1 cellular context compared by ENCODE assay signal in the genomic region with DNA sequence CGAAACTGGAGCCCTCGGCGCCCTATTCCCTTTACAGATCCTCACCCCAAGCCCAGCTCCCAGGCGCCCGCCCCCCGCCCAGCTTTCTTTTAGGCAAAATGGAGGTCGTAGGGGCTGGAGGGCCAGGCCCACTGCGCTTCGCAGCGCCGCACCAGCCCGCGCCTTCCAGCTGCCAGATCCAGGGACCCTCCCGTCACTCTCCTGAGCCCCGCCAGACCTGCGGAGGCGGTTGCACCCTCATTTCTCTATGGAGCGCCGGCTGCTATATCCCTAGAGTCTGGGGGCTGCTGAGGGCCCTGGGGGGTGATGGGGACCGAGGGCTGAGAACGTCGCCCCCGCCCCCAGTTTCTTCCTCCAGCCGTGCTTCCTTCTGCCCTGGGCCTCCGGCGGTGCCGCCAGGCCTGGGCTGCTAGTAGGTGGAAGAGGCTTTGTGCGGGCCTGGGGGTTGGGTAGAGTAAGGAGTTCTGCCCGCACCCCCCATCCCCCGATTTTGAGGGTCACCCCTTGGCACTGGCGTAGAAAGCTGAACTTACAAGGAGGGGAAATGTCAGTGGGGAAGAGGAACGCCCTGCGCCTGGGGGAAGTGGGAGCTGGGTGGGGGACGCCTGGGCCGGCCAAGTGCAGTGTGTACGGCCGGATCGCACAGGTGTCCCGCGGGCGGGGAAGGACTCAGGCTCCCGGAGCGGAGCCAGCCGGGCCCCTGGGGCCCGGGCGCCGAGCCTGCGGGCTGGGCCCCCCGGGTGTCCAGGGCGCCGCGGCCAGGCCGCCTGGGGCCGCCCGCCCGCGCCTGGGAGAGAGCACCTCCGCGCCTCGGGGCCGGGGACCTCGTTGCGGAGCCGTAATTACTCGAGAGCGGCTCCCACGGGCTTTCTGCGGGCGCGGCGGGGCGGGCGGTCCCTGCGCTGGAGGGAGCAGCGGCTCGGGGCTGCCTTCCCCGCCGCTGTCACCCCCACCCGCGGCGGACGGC.
TF ChIP-seq lines count a peak whose summit lies in the region.

No MANE protein-coding gene starts in this region.

TF ChIP-seq in K562, 482 proteins besides CTCF, POLR2A, EP300 and RAD21 (continued from another document and continues in another):
- TF ChIP-seq, protein P1, sequence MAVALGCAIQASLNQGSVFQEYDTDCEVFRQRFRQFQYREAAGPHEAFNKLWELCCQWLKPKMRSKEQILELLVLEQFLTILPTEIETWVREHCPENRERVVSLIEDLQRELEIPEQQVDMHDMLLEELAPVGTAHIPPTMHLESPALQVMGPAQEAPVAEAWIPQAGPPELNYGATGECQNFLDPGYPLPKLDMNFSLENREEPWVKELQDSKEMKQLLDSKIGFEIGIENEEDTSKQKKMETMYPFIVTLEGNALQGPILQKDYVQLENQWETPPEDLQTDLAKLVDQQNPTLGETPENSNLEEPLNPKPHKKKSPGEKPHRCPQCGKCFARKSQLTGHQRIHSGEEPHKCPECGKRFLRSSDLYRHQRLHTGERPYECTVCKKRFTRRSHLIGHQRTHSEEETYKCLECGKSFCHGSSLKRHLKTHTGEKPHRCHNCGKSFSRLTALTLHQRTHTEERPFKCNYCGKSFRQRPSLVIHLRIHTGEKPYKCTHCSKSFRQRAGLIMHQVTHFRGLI (CRISPR knock-in tag; IDR thresholded peaks at IDR 0.05): no peak
- no peak for TF ChIP-seq PRPF4 (IDR thresholded peaks at IDR 0.05; ENCODE audit: insufficient read depth, low read depth, low read length, poor library complexity, severe bottlenecking)
- TF ChIP-seq MXI1 (IDR thresholded peaks at IDR 0.05; ENCODE audit: low read depth, low read length): 0 out of 2 replicates have a peak, but pooled peaks have one; percentile 3
- TF ChIP-seq, protein P2, sequence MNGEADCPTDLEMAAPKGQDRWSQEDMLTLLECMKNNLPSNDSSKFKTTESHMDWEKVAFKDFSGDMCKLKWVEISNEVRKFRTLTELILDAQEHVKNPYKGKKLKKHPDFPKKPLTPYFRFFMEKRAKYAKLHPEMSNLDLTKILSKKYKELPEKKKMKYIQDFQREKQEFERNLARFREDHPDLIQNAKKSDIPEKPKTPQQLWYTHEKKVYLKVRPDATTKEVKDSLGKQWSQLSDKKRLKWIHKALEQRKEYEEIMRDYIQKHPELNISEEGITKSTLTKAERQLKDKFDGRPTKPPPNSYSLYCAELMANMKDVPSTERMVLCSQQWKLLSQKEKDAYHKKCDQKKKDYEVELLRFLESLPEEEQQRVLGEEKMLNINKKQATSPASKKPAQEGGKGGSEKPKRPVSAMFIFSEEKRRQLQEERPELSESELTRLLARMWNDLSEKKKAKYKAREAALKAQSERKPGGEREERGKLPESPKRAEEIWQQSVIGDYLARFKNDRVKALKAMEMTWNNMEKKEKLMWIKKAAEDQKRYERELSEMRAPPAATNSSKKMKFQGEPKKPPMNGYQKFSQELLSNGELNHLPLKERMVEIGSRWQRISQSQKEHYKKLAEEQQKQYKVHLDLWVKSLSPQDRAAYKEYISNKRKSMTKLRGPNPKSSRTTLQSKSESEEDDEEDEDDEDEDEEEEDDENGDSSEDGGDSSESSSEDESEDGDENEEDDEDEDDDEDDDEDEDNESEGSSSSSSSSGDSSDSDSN (IDR thresholded peaks at IDR 0.05; ENCODE audit: borderline replicate concordance in 1 of 2, low read depth in 2 of 2, low read length in 2 of 2): peak; percentile 62 to 82
- TF ChIP-seq ZNF766 (CRISPR knock-in tag; conservative IDR thresholded peaks at IDR 0.05): no peak
- no peak for TF ChIP-seq ILF3 (IDR thresholded peaks at IDR 0.05; ENCODE audit: borderline replicate concordance)
- TF ChIP-seq FOXA3 (CRISPR knock-in tag; conservative IDR thresholded peaks at IDR 0.05 in 1 of 2, IDR thresholded peaks at IDR 0.05 in 1 of 2): no peak
- TF ChIP-seq KDM2B (CRISPR knock-in tag; IDR thresholded peaks at IDR 0.05): peak; percentile 40; the same call in 1 of the 2 replicates
- TF ChIP-seq, protein P3, sequence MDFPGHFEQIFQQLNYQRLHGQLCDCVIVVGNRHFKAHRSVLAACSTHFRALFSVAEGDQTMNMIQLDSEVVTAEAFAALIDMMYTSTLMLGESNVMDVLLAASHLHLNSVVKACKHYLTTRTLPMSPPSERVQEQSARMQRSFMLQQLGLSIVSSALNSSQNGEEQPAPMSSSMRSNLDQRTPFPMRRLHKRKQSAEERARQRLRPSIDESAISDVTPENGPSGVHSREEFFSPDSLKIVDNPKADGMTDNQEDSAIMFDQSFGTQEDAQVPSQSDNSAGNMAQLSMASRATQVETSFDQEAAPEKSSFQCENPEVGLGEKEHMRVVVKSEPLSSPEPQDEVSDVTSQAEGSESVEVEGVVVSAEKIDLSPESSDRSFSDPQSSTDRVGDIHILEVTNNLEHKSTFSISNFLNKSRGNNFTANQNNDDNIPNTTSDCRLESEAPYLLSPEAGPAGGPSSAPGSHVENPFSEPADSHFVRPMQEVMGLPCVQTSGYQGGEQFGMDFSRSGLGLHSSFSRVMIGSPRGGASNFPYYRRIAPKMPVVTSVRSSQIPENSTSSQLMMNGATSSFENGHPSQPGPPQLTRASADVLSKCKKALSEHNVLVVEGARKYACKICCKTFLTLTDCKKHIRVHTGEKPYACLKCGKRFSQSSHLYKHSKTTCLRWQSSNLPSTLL (IDR thresholded peaks at IDR 0.05): no peak
- no peak for TF ChIP-seq SNIP1 (IDR thresholded peaks at IDR 0.05; ENCODE audit: low read depth)
- TF ChIP-seq HDAC3 (IDR thresholded peaks at IDR 0.05; ENCODE audit: borderline replicate concordance, partially characterized antibody): no peak
- TF ChIP-seq, protein P4, sequence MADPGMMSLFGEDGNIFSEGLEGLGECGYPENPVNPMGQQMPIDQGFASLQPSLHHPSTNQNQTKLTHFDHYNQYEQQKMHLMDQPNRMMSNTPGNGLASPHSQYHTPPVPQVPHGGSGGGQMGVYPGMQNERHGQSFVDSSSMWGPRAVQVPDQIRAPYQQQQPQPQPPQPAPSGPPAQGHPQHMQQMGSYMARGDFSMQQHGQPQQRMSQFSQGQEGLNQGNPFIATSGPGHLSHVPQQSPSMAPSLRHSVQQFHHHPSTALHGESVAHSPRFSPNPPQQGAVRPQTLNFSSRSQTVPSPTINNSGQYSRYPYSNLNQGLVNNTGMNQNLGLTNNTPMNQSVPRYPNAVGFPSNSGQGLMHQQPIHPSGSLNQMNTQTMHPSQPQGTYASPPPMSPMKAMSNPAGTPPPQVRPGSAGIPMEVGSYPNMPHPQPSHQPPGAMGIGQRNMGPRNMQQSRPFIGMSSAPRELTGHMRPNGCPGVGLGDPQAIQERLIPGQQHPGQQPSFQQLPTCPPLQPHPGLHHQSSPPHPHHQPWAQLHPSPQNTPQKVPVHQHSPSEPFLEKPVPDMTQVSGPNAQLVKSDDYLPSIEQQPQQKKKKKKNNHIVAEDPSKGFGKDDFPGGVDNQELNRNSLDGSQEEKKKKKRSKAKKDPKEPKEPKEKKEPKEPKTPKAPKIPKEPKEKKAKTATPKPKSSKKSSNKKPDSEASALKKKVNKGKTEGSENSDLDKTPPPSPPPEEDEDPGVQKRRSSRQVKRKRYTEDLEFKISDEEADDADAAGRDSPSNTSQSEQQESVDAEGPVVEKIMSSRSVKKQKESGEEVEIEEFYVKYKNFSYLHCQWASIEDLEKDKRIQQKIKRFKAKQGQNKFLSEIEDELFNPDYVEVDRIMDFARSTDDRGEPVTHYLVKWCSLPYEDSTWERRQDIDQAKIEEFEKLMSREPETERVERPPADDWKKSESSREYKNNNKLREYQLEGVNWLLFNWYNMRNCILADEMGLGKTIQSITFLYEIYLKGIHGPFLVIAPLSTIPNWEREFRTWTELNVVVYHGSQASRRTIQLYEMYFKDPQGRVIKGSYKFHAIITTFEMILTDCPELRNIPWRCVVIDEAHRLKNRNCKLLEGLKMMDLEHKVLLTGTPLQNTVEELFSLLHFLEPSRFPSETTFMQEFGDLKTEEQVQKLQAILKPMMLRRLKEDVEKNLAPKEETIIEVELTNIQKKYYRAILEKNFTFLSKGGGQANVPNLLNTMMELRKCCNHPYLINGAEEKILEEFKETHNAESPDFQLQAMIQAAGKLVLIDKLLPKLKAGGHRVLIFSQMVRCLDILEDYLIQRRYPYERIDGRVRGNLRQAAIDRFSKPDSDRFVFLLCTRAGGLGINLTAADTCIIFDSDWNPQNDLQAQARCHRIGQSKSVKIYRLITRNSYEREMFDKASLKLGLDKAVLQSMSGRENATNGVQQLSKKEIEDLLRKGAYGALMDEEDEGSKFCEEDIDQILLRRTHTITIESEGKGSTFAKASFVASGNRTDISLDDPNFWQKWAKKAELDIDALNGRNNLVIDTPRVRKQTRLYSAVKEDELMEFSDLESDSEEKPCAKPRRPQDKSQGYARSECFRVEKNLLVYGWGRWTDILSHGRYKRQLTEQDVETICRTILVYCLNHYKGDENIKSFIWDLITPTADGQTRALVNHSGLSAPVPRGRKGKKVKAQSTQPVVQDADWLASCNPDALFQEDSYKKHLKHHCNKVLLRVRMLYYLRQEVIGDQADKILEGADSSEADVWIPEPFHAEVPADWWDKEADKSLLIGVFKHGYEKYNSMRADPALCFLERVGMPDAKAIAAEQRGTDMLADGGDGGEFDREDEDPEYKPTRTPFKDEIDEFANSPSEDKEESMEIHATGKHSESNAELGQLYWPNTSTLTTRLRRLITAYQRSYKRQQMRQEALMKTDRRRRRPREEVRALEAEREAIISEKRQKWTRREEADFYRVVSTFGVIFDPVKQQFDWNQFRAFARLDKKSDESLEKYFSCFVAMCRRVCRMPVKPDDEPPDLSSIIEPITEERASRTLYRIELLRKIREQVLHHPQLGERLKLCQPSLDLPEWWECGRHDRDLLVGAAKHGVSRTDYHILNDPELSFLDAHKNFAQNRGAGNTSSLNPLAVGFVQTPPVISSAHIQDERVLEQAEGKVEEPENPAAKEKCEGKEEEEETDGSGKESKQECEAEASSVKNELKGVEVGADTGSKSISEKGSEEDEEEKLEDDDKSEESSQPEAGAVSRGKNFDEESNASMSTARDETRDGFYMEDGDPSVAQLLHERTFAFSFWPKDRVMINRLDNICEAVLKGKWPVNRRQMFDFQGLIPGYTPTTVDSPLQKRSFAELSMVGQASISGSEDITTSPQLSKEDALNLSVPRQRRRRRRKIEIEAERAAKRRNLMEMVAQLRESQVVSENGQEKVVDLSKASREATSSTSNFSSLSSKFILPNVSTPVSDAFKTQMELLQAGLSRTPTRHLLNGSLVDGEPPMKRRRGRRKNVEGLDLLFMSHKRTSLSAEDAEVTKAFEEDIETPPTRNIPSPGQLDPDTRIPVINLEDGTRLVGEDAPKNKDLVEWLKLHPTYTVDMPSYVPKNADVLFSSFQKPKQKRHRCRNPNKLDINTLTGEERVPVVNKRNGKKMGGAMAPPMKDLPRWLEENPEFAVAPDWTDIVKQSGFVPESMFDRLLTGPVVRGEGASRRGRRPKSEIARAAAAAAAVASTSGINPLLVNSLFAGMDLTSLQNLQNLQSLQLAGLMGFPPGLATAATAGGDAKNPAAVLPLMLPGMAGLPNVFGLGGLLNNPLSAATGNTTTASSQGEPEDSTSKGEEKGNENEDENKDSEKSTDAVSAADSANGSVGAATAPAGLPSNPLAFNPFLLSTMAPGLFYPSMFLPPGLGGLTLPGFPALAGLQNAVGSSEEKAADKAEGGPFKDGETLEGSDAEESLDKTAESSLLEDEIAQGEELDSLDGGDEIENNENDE (IDR thresholded peaks at IDR 0.05; ENCODE audit: low read depth, low read length): peak; percentile 92
- no peak for TF ChIP-seq PTBP1 (IDR thresholded peaks at IDR 0.05; ENCODE audit: low read depth, low read length)
- TF ChIP-seq MCM3 (IDR thresholded peaks at IDR 0.05): no peak
- TF ChIP-seq RFX1 (IDR thresholded peaks at IDR 0.05): no peak
- TF ChIP-seq, protein P5, sequence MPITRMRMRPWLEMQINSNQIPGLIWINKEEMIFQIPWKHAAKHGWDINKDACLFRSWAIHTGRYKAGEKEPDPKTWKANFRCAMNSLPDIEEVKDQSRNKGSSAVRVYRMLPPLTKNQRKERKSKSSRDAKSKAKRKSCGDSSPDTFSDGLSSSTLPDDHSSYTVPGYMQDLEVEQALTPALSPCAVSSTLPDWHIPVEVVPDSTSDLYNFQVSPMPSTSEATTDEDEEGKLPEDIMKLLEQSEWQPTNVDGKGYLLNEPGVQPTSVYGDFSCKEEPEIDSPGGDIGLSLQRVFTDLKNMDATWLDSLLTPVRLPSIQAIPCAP (CRISPR knock-in tag; IDR thresholded peaks at IDR 0.05; ENCODE audit: borderline replicate concordance): no peak
- TF ChIP-seq, protein P6, sequence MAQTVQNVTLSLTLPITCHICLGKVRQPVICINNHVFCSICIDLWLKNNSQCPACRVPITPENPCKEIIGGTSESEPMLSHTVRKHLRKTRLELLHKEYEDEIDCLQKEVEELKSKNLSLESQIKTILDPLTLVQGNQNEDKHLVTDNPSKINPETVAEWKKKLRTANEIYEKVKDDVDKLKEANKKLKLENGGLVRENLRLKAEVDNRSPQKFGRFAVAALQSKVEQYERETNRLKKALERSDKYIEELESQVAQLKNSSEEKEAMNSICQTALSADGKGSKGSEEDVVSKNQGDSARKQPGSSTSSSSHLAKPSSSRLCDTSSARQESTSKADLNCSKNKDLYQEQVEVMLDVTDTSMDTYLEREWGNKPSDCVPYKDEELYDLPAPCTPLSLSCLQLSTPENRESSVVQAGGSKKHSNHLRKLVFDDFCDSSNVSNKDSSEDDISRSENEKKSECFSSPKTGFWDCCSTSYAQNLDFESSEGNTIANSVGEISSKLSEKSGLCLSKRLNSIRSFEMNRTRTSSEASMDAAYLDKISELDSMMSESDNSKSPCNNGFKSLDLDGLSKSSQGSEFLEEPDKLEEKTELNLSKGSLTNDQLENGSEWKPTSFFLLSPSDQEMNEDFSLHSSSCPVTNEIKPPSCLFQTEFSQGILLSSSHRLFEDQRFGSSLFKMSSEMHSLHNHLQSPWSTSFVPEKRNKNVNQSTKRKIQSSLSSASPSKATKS (CRISPR knock-in tag; IDR thresholded peaks at IDR 0.05): no peak
- TF ChIP-seq ZNF444 (CRISPR knock-in tag; IDR thresholded peaks at IDR 0.05): no peak
- TF ChIP-seq KAT7 (CRISPR knock-in tag; IDR thresholded peaks at IDR 0.05; ENCODE audit: borderline replicate concordance): no peak
- no peak for TF ChIP-seq ZZZ3 (IDR thresholded peaks at IDR 0.05)
- TF ChIP-seq ZNF263 (CRISPR knock-in tag; IDR thresholded peaks at IDR 0.05; ENCODE audit: borderline replicate concordance): no peak
- TF ChIP-seq, protein P7, sequence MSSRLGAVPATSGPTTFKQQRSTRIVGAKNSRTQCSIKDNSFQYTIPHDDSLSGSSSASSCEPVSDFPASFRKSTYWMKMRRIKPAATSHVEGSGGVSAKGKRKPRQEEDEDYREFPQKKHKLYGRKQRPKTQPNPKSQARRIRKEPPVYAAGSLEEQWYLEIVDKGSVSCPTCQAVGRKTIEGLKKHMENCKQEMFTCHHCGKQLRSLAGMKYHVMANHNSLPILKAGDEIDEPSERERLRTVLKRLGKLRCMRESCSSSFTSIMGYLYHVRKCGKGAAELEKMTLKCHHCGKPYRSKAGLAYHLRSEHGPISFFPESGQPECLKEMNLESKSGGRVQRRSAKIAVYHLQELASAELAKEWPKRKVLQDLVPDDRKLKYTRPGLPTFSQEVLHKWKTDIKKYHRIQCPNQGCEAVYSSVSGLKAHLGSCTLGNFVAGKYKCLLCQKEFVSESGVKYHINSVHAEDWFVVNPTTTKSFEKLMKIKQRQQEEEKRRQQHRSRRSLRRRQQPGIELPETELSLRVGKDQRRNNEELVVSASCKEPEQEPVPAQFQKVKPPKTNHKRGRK (tag; IDR thresholded peaks at IDR 0.05): no peak
- peak; percentile 51; the same call in 1 of the 2 replicates for TF ChIP-seq SMAD4 (CRISPR knock-in tag; conservative IDR thresholded peaks at IDR 0.05)
- TF ChIP-seq ZBTB7A (IDR thresholded peaks at IDR 0.05; ENCODE audit: borderline replicate concordance, control insufficient read depth, low read depth, low read length): peak; percentile 42; the same call in 1 of the 2 replicates
- TF ChIP-seq PPARD (CRISPR knock-in tag; IDR thresholded peaks at IDR 0.05): no peak
- no peak for TF ChIP-seq KLF16 (IDR thresholded peaks at IDR 0.05)
- no peak for TF ChIP-seq PHF20 (IDR thresholded peaks at IDR 0.05; ENCODE audit: partially characterized antibody)
- no peak; the same call in 1 of the 2 replicates for TF ChIP-seq SRSF1 (IDR thresholded peaks at IDR 0.05; ENCODE audit: low read depth, low read length)
